In genomic region chr19:4911786-4912672, GRCh38 we compare ENCODE assay signal across 1 cellular context.
TF ChIP-seq lines count a peak whose summit lies in the region.

No MANE protein-coding gene starts in this region.

TF ChIP-seq in HepG2, 621 proteins besides CTCF, POLR2A, EP300 and RAD21 (continued from another document and continues in another):
- TF ChIP-seq ETS1 (CRISPR knock-in tag; IDR thresholded peaks at IDR 0.05) (no peak), E2F5 (CRISPR knock-in tag; conservative IDR thresholded peaks at IDR 0.05) (no peak), ZNF543 (CRISPR knock-in tag; IDR thresholded peaks at IDR 0.05) (no peak), ZSCAN20 (CRISPR knock-in tag; IDR thresholded peaks at IDR 0.05; ENCODE audit: borderline replicate concordance) (peak; percentile 67; the same call in 1 of the 2 replicates), RBFOX2 (IDR thresholded peaks at IDR 0.05; ENCODE audit: low read depth, low read length) (no peak), ZNF12 (CRISPR knock-in tag; IDR thresholded peaks at IDR 0.05) (no peak), THAP9 (CRISPR knock-in tag; IDR thresholded peaks at IDR 0.05; ENCODE audit: borderline replicate concordance) (no peak), U2AF2 (IDR thresholded peaks at IDR 0.05; ENCODE audit: low read depth, low read length) (no peak), ZBTB7A (CRISPR knock-in tag; IDR thresholded peaks at IDR 0.05) (no peak), ZNF136 (CRISPR knock-in tag; IDR thresholded peaks at IDR 0.05; ENCODE audit: low read depth) (no peak), FOSL1 (CRISPR knock-in tag; IDR thresholded peaks at IDR 0.05; ENCODE audit: borderline replicate concordance) (no peak), GLI4 (CRISPR knock-in tag; IDR thresholded peaks at IDR 0.05; ENCODE audit: borderline replicate concordance) (no peak), ZNF629 (CRISPR knock-in tag; conservative IDR thresholded peaks at IDR 0.05) (no peak), ZKSCAN8 (CRISPR knock-in tag; IDR thresholded peaks at IDR 0.05; ENCODE audit: borderline replicate concordance) (no peak), MAF1 (CRISPR knock-in tag; IDR thresholded peaks at IDR 0.05; ENCODE audit: borderline replicate concordance) (no peak), SAP130 (CRISPR knock-in tag; IDR thresholded peaks at IDR 0.05; ENCODE audit: low read depth) (peak; percentile 36), PHF20 (CRISPR knock-in tag; IDR thresholded peaks at IDR 0.05) (no peak), ZBTB33 (CRISPR knock-in tag; IDR thresholded peaks at IDR 0.05) (peak; percentile 98), MXI1 (IDR thresholded peaks at IDR 0.05; ENCODE audit: borderline replicate concordance, low read depth, low read length) (no peak), ZNF605 (CRISPR knock-in tag; IDR thresholded peaks at IDR 0.05) (no peak), MXD1 (CRISPR knock-in tag; IDR thresholded peaks at IDR 0.05) (no peak), HMGXB4 (CRISPR knock-in tag; IDR thresholded peaks at IDR 0.05; ENCODE audit: borderline replicate concordance in 1 of 2, low read depth in 1 of 2) (0 out of 4 replicates have a peak, but pooled peaks of 1 of the 2 experiments have one; percentile 30), ZNF703 (CRISPR knock-in tag; IDR thresholded peaks at IDR 0.05; ENCODE audit: borderline replicate concordance) (no peak), ZNF431 (CRISPR knock-in tag; IDR thresholded peaks at IDR 0.05; ENCODE audit: borderline replicate concordance, low read depth) (no peak), FOXK1 (CRISPR knock-in tag; IDR thresholded peaks at IDR 0.05; ENCODE audit: borderline replicate concordance, low read depth) (no peak; the same call in 1 of the 2 replicates), HMGA1 (CRISPR knock-in tag; conservative IDR thresholded peaks at IDR 0.05) (no peak), PRPF4 (IDR thresholded peaks at IDR 0.05; ENCODE audit: low read depth, low read length, poor library complexity, severe bottlenecking) (no peak), ZNF510 (CRISPR knock-in tag; IDR thresholded peaks at IDR 0.05; ENCODE audit: low read depth) (no peak), YY1 (IDR thresholded peaks at IDR 0.05; ENCODE audit: insufficient read depth, insufficient replicate concordance, low read depth, low read length) (no peak), ZNF597 (CRISPR knock-in tag; IDR thresholded peaks at IDR 0.05) (no peak), PAF1 (CRISPR knock-in tag; IDR thresholded peaks at IDR 0.05) (no peak), KAT8 (CRISPR knock-in tag; IDR thresholded peaks at IDR 0.05) (no peak), SUZ12 (IDR thresholded peaks at IDR 0.05; ENCODE audit: low read depth, low read length) (no peak), HNRNPL (IDR thresholded peaks at IDR 0.05; ENCODE audit: low read depth, low read length) (no peak), TBX3 (IDR thresholded peaks at IDR 0.05; ENCODE audit: borderline replicate concordance) (no peak), PHF21A (CRISPR knock-in tag; IDR thresholded peaks at IDR 0.05) (no peak), ZNF749 (CRISPR knock-in tag; IDR thresholded peaks at IDR 0.05; ENCODE audit: borderline replicate concordance) (no peak), ZNF496 (CRISPR knock-in tag; IDR thresholded peaks at IDR 0.05; ENCODE audit: insufficient replicate concordance) (no peak), ZSCAN5A (CRISPR knock-in tag; IDR thresholded peaks at IDR 0.05; ENCODE audit: borderline replicate concordance) (no peak), CC2D1A (CRISPR knock-in tag; IDR thresholded peaks at IDR 0.05) (no peak), SIN3A (IDR thresholded peaks at IDR 0.05; ENCODE audit: borderline replicate concordance, low read depth, low read length) (no peak), MAFF (IDR thresholded peaks at IDR 0.05; ENCODE audit: low read depth, low read length) (no peak), SMAD9 (CRISPR knock-in tag; IDR thresholded peaks at IDR 0.05) (no peak), NFKBIZ (CRISPR knock-in tag; IDR thresholded peaks at IDR 0.05) (no peak), PAWR (CRISPR knock-in tag; IDR thresholded peaks at IDR 0.05; ENCODE audit: borderline replicate concordance) (no peak), KLF16 (CRISPR knock-in tag; IDR thresholded peaks at IDR 0.05) (no peak), NR0B2 (CRISPR knock-in tag; IDR thresholded peaks at IDR 0.05) (no peak), HES4 (CRISPR knock-in tag; IDR thresholded peaks at IDR 0.05; ENCODE audit: borderline replicate concordance) (no peak)
- TF ChIP-seq, protein P1, sequence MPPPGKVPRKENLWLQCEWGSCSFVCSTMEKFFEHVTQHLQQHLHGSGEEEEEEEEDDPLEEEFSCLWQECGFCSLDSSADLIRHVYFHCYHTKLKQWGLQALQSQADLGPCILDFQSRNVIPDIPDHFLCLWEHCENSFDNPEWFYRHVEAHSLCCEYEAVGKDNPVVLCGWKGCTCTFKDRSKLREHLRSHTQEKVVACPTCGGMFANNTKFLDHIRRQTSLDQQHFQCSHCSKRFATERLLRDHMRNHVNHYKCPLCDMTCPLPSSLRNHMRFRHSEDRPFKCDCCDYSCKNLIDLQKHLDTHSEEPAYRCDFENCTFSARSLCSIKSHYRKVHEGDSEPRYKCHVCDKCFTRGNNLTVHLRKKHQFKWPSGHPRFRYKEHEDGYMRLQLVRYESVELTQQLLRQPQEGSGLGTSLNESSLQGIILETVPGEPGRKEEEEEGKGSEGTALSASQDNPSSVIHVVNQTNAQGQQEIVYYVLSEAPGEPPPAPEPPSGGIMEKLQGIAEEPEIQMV (CRISPR knock-in tag; IDR thresholded peaks at IDR 0.05; ENCODE audit: low read depth) = 0 out of 2 replicates have a peak, but pooled peaks have one; percentile 25
- TF ChIP-seq, protein P2, sequence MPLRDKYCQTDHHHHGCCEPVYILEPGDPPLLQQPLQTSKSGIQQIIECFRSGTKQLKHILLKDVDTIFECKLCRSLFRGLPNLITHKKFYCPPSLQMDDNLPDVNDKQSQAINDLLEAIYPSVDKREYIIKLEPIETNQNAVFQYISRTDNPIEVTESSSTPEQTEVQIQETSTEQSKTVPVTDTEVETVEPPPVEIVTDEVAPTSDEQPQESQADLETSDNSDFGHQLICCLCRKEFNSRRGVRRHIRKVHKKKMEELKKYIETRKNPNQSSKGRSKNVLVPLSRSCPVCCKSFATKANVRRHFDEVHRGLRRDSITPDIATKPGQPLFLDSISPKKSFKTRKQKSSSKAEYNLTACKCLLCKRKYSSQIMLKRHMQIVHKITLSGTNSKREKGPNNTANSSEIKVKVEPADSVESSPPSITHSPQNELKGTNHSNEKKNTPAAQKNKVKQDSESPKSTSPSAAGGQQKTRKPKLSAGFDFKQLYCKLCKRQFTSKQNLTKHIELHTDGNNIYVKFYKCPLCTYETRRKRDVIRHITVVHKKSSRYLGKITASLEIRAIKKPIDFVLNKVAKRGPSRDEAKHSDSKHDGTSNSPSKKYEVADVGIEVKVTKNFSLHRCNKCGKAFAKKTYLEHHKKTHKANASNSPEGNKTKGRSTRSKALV (CRISPR knock-in tag; IDR thresholded peaks at IDR 0.05) = peak; percentile 53; the same call in 1 of the 2 replicates
- TF ChIP-seq, protein P3, sequence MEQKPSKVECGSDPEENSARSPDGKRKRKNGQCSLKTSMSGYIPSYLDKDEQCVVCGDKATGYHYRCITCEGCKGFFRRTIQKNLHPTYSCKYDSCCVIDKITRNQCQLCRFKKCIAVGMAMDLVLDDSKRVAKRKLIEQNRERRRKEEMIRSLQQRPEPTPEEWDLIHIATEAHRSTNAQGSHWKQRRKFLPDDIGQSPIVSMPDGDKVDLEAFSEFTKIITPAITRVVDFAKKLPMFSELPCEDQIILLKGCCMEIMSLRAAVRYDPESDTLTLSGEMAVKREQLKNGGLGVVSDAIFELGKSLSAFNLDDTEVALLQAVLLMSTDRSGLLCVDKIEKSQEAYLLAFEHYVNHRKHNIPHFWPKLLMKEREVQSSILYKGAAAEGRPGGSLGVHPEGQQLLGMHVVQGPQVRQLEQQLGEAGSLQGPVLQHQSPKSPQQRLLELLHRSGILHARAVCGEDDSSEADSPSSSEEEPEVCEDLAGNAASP (CRISPR knock-in tag; IDR thresholded peaks at IDR 0.05; ENCODE audit: borderline replicate concordance) = no peak
